10 cellular contexts compared by ENCODE assay signal in the genomic region with DNA sequence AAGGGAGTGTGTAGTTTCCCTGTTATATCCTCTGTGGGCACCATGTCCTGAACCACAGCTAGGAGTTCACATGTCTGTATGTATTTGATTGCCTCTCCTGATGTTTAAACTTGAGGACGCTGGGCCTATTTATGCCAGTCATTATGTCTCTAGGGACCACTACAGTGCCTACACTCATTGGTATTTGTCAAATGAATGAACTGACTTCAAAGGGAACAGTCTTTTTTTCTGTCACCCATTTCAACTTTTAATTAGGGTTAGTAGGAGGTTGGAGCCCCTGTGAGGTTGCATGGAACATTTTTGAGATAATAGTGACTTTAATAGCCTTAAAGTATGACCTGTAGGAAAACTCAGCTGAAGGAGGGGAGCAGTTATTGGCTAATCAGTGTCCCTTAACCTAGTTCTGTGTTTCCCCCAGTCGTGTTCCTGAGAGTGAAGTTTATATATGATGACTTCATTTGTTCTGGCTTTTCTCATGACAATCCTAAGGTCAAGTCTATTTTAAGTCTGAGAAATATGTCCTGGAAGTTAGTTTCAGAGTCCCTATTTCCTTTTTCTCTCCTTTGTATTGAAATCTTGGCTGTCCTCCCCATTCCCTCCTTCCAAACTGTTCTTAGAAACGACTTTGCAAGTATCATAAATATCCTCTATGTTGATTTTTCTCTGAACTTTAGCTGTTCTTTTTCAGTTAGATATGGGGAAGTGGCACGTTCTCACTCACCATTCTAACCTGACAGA. TPM values are rescaled to one million over a fixed set of nuclear protein-coding genes. Genes with fewer than 3 reads are reported as not detected.
DNase-seq lines count a peak whose midpoint lies in the region; TF ChIP-seq lines count a peak whose summit lies in the region.
"Had no signal": no experiment of that assay in that cellular context is flagged by ENCODE, and none has a peak within 500 bp of the region (broad histone marks: within the 10 kb centered on the region; RNA-seq: fewer than 3 reads in every experiment).

No MANE protein-coding gene starts in this region.

- H3K27me3 ChIP-seq in HL-60 (ENCODE audit: insufficient read depth, poor library complexity, severe bottlenecking) (no peaks in the 10 kb centered on the region), muscle layer of colon (ENCODE audit: control insufficient read depth in 1 of 2, insufficient read depth in 2 of 2, low read length in 2 of 2) (no peaks in the 10 kb centered on the region)

- H3K9me3 ChIP-seq in muscle layer of colon (ENCODE audit: low read length): no peaks in the 10 kb centered on the region

- H3K4me1 ChIP-seq in muscle layer of colon (ENCODE audit: insufficient read depth, low read length): peaks cover 37% of the 10 kb centered on the region

- TF ChIP-seq CTCF in HL-60 (IDR thresholded peaks at IDR 0.05; ENCODE audit: insufficient read depth, low read length): no peak
- no peak for TF ChIP-seq CTCF in coronary artery (IDR thresholded peaks at IDR 0.05)

- peak overlapping the region; percentile 31 for H3K27ac ChIP-seq in HL-60 (replicated peaks)
- H3K27ac ChIP-seq in coronary artery: peak overlapping the region; percentile 61 to 64
- H3K27ac ChIP-seq in muscle layer of colon (ENCODE audit: low read depth, low read length): peak overlapping the region; percentile 62

- H3K9ac ChIP-seq in muscle layer of colon (ENCODE audit: low read length): no peak overlapping the region

- DNase-seq in A172 (ENCODE audit: low spot score) (peak; percentile 48), HL-60 (ENCODE audit: low read depth in 1 of 2, low spot score in 1 of 2) (peak in 1 of 2 experiments; percentile 18), coronary artery (ENCODE audit: low spot score) (no peak), middle frontal gyrus (ENCODE audit: extremely low spot score, low spot score) (no peak), midbrain (lab: John Stamatoyannopoulos, UW) (no peak), putamen (ENCODE audit: low spot score) (no peak)
- no peak for DNase-seq in activated CD4-positive, CD25-positive, alpha-beta regulatory T cell treated with anti-CD3 and anti-CD28 coated beads, Interleukin-2, amount 50 U/mL, for 72 hours
- DNase-seq: COR-L47, T1000 had no signal

- H3K36me3 ChIP-seq in muscle layer of colon (ENCODE audit: insufficient read depth, low read length): no peaks in the 10 kb centered on the region

- H3K4me3 ChIP-seq in HL-60 (replicated peaks; ENCODE audit: insufficient read depth, low read length) (no peak overlapping the region), coronary artery (no peak overlapping the region), muscle layer of colon (ENCODE audit: low read depth in 1 of 2, low read length in 2 of 2) (no peak overlapping the region)

RNA-seq across cellular contexts. Expression of gene PDE8A, which starts 29.0 kb away (rescaled TPM):
- total RNA-seq in A172 (2014; rRNA removed; shearing (Covaris generic)): 7.9 and 13.8 TPM in 2 replicates
